ENCODE assay signal across 12 cellular contexts in the genomic region with DNA sequence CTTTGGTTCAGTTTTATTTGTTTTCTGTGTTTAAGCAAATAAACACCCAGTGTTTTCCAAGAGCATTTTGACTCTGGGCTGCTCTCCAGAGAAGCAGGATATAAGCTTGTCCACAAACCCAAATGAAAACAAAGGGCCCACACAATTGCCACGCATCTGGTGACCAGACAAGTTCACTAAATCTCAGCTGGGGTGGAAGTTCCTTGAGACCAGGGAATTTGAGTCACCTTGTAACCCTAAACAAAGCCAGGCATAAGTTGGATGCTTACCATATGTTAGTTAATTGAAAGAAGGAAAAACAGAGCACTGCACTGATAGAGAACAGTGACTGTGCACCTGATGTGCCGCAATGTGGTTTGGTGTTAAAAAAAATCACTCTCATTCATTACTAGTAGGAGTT. TPM values are rescaled to one million over a fixed set of nuclear protein-coding genes. Genes with fewer than 3 reads are reported as not detected.
A peak's percentile ranks its signal among the peaks of the same experiment; 100 is the strongest.
DNase-seq lines count a peak whose midpoint lies in the region; ATAC-seq and TF ChIP-seq lines count a peak whose summit lies in the region.
"Had no signal": no experiment of that assay in that cellular context is flagged by ENCODE, and none has a peak within 500 bp of the region (broad histone marks: within the 10 kb centered on the region; RNA-seq: fewer than 3 reads in every experiment).

No MANE protein-coding gene starts in this region.

- peak overlapping the region; percentile 93 for H3K27ac ChIP-seq in C4-2B

- TF ChIP-seq CTCF in C4-2B (conservative IDR thresholded peaks at IDR 0.05) (no peak), LNCaP clone FGC (IDR thresholded peaks at IDR 0.05; ENCODE audit: control insufficient read depth, extremely low read depth, insufficient read depth) (no peak)

- peak; percentile 99 for DNase-seq in LNCaP clone FGC (ENCODE audit: low read depth)
- peak; percentile 51 for DNase-seq in astrocyte of the hippocampus (ENCODE audit: low read depth, low spot score)
- DNase-seq in myocyte (ENCODE audit: low read depth): peak; percentile 60
- DNase-seq in NCI-H2081 treated with DMSO at 0.1 percent for 48 hours (lab: John Stamatoyannopoulos, UW): no peak
- DNase-seq in GOT3 (lab: John Stamatoyannopoulos, UW): no peak
- DNase-seq: DMS79 treated with DMSO at 0.1 percent for 48 hours; effector CD4-positive, alpha-beta T cell; NCI-H1105; small intestine had no signal

- ATAC-seq in GM18511 (IDR thresholded peaks at IDR 0.05; ENCODE audit: unreplicated experiment) (no peak), HG03565 (IDR thresholded peaks at IDR 0.05; ENCODE audit: unreplicated experiment) (no peak)

- H3K4me3 ChIP-seq in LNCaP clone FGC (ENCODE audit: low read depth, low read length): no peak overlapping the region

RNA-seq across cellular contexts. Expression of gene TXNRD1, which starts 1.6 kb away (rescaled TPM):
- 127 and 185 TPM in 2 replicates for total RNA-seq in myocyte
- 112 TPM for polyA plus RNA-seq in myocyte (2012)

Comparison
In these comparisons a context has a peak if more than half of its experiments do, and no peak if none do; other contexts are left out.
1. DNase-seq: peak in LNCaP clone FGC (single experiment), astrocyte of the hippocampus (single experiment) and myocyte (single experiment); none in NCI-H2081 treated with DMSO at 0.1 percent for 48 hours (single experiment) and GOT3 (single experiment).